ENCODE assay signal across 14 cellular contexts in the genomic region with DNA sequence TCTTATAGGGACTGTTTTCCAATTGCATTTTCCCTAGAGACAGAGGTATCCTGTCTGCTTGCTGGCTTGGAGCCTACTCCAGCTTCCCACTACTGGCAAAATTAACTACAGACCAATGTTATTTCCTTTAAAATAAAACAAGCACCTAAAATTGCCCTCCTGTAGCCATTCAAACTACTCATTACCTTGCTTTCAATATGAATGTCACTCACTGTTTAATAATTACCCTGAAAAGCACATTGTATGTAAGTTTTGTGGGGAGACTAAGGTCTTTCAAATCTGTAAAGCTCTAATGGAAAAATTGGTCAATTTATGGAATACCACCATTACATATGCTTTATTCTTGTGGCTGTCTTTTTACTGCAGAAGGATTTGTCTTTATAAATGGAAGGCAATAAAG.
DNase-seq lines count a peak whose midpoint lies in the region; ATAC-seq, FAIRE-seq and TF ChIP-seq lines count a peak whose summit lies in the region.
"Had no signal": no experiment of that assay in that cellular context is flagged by ENCODE, and none has a peak within 500 bp of the region (broad histone marks: within the 10 kb centered on the region; RNA-seq: fewer than 3 reads in every experiment).

No MANE protein-coding gene starts in this region.

- FAIRE-seq in D721Med (lab: Jason Lieb, UNC), result no peak
- FAIRE-seq: TTC549 had no signal

- POLR2A ChIA-PET in CD8-positive, alpha-beta T cell (lab: Charles Lee), result interaction anchor here (2.2 kb wide), 1 partner anchor 19 kb away, joined by 4 read pairs; no protein-coding TSS in a partner anchor

- peaks cover 66% of the 10 kb centered on the region for H3K4me1 ChIP-seq in CD8-positive, alpha-beta T cell (ENCODE audit: insufficient read depth, low read length)
- H3K4me1 ChIP-seq: BE2C, sigmoid colon had no signal

- H3K9me3 ChIP-seq in CD8-positive, alpha-beta T cell (ENCODE audit: low read length), result no peaks in the 10 kb centered on the region
- H3K9me3 ChIP-seq in T-helper 17 cell (ENCODE audit: control insufficient read depth, low read length, poor library complexity, severe bottlenecking), result no peaks in the 10 kb centered on the region
- H3K9me3 ChIP-seq: BE2C, sigmoid colon had no signal

- peaks cover 86% of the 10 kb centered on the region for H3K4me1 Mint-ChIP-seq in CD8-positive, alpha-beta T cell (ENCODE audit: low read depth)
- H3K4me1 Mint-ChIP-seq in T-helper 17 cell, result peaks cover 56% of the 10 kb centered on the region

- no peaks in the 10 kb centered on the region for H3K27me3 ChIP-seq in CD8-positive, alpha-beta T cell (ENCODE audit: insufficient read depth, low read length)
- H3K27me3 ChIP-seq: BE2C, sigmoid colon had no signal

- no peak for TF ChIP-seq CTCF in CD8-positive, alpha-beta T cell (IDR thresholded peaks at IDR 0.05)
- no peak for TF ChIP-seq CTCF in D721Med (IDR thresholded peaks at IDR 0.05; ENCODE audit: insufficient read depth, missing control alignments)

- no peaks in the 10 kb centered on the region for H3K36me3 ChIP-seq in CD8-positive, alpha-beta T cell (ENCODE audit: insufficient read depth, low read length)
- H3K36me3 ChIP-seq: BE2C, sigmoid colon had no signal

- peak overlapping the region; percentile 79 for H3K27ac Mint-ChIP-seq in CD8-positive, alpha-beta T cell
- peak overlapping the region; percentile 39 for H3K27ac Mint-ChIP-seq in T-helper 17 cell

- no peak overlapping the region for H3K27ac ChIP-seq in CD8-positive, alpha-beta T cell (ENCODE audit: low read depth, low read length)
- H3K27ac ChIP-seq: sigmoid colon had no signal

- no peaks in the 10 kb centered on the region for H3K27me3 Mint-ChIP-seq in CD8-positive, alpha-beta T cell (ENCODE audit: low read depth)
- no peaks in the 10 kb centered on the region for H3K27me3 Mint-ChIP-seq in T-helper 17 cell

- ATAC-seq in CD8-positive, alpha-beta T cell, result no peak
- ATAC-seq in GM18909 (IDR thresholded peaks at IDR 0.05; ENCODE audit: poor library complexity, unreplicated experiment), result peak; percentile 39
- ATAC-seq in HG03108 (IDR thresholded peaks at IDR 0.05; ENCODE audit: unreplicated experiment), result peak; percentile 29
- ATAC-seq in T-helper 17 cell, result no peak

- CTCF ChIA-PET in CD8-positive, alpha-beta T cell (lab: Charles Lee), result interaction anchor here (0.7 to 2.3 kb wide), 2 partner anchors 47 to 1025 kb away, joined by 3 to 10 read pairs; no protein-coding TSS in a partner anchor

- H3K4me3 Mint-ChIP-seq in CD8-positive, alpha-beta T cell, result no peak overlapping the region
- no peak overlapping the region for H3K4me3 Mint-ChIP-seq in T-helper 17 cell
- H3K4me3 Mint-ChIP-seq: immature natural killer cell had no signal

- H3K4me3 ChIP-seq in CD8-positive, alpha-beta T cell (ENCODE audit: low read depth, low read length), result no peak overlapping the region
- H3K4me3 ChIP-seq: sigmoid colon had no signal

- peaks cover 22% of the 10 kb centered on the region for H3K36me3 Mint-ChIP-seq in CD8-positive, alpha-beta T cell
- H3K36me3 Mint-ChIP-seq in T-helper 17 cell (ENCODE audit: low read depth), result no peaks in the 10 kb centered on the region
- H3K36me3 Mint-ChIP-seq: immature natural killer cell had no signal

- DNase-seq in CD8-positive, alpha-beta T cell, result no peak
- DNase-seq in T-helper 17 cell (no peak), D721Med (ENCODE audit: insufficient read length, low spot score) (no peak), SIG-M5 treated with dmso at 0.1 percent for 504 hours (lab: John Stamatoyannopoulos, UW; ENCODE audit: unreplicated experiment) (no peak), hippocampal formation (lab: John Stamatoyannopoulos, UW) (no peak), NCI-H2171 treated with DMSO at 0.1 percent for 48 hours (lab: John Stamatoyannopoulos, UW) (no peak)
- DNase-seq: BE2C, caudate nucleus, immature natural killer cell, KG1, sigmoid colon had no signal

- H3K9me3 Mint-ChIP-seq in CD8-positive, alpha-beta T cell, result peaks cover 2% of the 10 kb centered on the region
- H3K9me3 Mint-ChIP-seq: immature natural killer cell had no signal

- intact Hi-C loops in CD8-positive, alpha-beta T cell (cut with DNase I, micrococcal nuclease), result no loop called here

Comparison
In these comparisons a context has a peak if more than half of its experiments do, and no peak if none do; other contexts are left out.
1. ATAC-seq: peak in GM18909 (single experiment) and HG03108 (single experiment); none in CD8-positive, alpha-beta T cell (single experiment) and T-helper 17 cell (single experiment).